Comparison of ENCODE assay signal across 1 cellular context in the genomic region with DNA sequence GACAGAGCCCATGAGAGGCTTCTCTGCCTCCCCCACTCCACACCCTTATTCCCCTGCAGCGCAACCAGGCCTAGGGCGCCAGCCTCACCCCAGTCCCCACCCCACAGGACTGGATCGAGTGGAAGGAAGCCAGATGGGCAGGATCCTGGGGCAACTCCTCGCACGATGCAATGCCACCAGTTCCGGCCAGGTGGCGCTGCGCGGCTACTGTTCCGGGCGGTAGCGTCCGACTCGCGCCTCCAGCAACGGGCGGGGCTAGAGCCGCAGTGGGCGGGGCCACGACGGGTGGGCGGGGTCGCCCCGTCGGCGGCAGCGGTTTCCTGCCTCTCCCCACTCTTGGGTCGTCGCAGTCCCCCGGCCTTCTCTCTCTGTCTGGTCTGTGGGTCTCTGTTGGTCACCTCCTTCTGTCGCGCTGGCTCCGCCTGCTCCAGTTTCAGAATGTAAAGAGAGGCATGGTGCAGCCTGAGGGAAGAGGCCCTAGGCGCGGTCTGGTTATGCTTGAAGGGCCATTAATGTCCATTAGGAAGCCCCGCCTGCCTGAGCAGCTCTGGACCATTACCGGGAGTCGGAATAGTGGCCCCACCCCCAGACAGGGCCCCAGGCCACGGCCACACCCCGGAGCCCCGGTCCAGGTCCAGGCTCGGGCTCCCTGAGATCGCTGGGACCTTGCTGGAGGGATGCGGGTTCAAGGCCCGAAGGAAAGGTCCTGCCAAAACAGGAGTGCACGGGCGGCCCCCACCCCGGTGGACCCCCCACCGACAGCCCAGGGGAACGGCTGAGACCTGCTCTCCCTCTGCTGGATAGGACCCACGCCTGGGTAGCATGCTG.
TF ChIP-seq lines count a peak whose summit lies in the region.

No MANE protein-coding gene starts in this region.

TF ChIP-seq in K562, 482 proteins besides CTCF, POLR2A, EP300 and RAD21 (continued from another document):
- no peak for TF ChIP-seq EHMT2 (IDR thresholded peaks at IDR 0.05)
- TF ChIP-seq HES1 (IDR thresholded peaks at IDR 0.05; ENCODE audit: low read depth): no peak
- no peak for TF ChIP-seq ZNF584 (CRISPR knock-in tag; IDR thresholded peaks at IDR 0.05; ENCODE audit: low read depth)
- TF ChIP-seq HIVEP1 (CRISPR knock-in tag; IDR thresholded peaks at IDR 0.05): no peak
- no peak for TF ChIP-seq ETS2 (tag; IDR thresholded peaks at IDR 0.05; ENCODE audit: borderline replicate concordance, poor library complexity, severe bottlenecking)
- TF ChIP-seq ARID2 (IDR thresholded peaks at IDR 0.05): no peak
- TF ChIP-seq, protein P1, sequence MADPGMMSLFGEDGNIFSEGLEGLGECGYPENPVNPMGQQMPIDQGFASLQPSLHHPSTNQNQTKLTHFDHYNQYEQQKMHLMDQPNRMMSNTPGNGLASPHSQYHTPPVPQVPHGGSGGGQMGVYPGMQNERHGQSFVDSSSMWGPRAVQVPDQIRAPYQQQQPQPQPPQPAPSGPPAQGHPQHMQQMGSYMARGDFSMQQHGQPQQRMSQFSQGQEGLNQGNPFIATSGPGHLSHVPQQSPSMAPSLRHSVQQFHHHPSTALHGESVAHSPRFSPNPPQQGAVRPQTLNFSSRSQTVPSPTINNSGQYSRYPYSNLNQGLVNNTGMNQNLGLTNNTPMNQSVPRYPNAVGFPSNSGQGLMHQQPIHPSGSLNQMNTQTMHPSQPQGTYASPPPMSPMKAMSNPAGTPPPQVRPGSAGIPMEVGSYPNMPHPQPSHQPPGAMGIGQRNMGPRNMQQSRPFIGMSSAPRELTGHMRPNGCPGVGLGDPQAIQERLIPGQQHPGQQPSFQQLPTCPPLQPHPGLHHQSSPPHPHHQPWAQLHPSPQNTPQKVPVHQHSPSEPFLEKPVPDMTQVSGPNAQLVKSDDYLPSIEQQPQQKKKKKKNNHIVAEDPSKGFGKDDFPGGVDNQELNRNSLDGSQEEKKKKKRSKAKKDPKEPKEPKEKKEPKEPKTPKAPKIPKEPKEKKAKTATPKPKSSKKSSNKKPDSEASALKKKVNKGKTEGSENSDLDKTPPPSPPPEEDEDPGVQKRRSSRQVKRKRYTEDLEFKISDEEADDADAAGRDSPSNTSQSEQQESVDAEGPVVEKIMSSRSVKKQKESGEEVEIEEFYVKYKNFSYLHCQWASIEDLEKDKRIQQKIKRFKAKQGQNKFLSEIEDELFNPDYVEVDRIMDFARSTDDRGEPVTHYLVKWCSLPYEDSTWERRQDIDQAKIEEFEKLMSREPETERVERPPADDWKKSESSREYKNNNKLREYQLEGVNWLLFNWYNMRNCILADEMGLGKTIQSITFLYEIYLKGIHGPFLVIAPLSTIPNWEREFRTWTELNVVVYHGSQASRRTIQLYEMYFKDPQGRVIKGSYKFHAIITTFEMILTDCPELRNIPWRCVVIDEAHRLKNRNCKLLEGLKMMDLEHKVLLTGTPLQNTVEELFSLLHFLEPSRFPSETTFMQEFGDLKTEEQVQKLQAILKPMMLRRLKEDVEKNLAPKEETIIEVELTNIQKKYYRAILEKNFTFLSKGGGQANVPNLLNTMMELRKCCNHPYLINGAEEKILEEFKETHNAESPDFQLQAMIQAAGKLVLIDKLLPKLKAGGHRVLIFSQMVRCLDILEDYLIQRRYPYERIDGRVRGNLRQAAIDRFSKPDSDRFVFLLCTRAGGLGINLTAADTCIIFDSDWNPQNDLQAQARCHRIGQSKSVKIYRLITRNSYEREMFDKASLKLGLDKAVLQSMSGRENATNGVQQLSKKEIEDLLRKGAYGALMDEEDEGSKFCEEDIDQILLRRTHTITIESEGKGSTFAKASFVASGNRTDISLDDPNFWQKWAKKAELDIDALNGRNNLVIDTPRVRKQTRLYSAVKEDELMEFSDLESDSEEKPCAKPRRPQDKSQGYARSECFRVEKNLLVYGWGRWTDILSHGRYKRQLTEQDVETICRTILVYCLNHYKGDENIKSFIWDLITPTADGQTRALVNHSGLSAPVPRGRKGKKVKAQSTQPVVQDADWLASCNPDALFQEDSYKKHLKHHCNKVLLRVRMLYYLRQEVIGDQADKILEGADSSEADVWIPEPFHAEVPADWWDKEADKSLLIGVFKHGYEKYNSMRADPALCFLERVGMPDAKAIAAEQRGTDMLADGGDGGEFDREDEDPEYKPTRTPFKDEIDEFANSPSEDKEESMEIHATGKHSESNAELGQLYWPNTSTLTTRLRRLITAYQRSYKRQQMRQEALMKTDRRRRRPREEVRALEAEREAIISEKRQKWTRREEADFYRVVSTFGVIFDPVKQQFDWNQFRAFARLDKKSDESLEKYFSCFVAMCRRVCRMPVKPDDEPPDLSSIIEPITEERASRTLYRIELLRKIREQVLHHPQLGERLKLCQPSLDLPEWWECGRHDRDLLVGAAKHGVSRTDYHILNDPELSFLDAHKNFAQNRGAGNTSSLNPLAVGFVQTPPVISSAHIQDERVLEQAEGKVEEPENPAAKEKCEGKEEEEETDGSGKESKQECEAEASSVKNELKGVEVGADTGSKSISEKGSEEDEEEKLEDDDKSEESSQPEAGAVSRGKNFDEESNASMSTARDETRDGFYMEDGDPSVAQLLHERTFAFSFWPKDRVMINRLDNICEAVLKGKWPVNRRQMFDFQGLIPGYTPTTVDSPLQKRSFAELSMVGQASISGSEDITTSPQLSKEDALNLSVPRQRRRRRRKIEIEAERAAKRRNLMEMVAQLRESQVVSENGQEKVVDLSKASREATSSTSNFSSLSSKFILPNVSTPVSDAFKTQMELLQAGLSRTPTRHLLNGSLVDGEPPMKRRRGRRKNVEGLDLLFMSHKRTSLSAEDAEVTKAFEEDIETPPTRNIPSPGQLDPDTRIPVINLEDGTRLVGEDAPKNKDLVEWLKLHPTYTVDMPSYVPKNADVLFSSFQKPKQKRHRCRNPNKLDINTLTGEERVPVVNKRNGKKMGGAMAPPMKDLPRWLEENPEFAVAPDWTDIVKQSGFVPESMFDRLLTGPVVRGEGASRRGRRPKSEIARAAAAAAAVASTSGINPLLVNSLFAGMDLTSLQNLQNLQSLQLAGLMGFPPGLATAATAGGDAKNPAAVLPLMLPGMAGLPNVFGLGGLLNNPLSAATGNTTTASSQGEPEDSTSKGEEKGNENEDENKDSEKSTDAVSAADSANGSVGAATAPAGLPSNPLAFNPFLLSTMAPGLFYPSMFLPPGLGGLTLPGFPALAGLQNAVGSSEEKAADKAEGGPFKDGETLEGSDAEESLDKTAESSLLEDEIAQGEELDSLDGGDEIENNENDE (IDR thresholded peaks at IDR 0.05; ENCODE audit: low read depth, low read length): no peak
- TF ChIP-seq TBP (optimal IDR thresholded peaks at IDR 0.05; ENCODE audit: low read depth, low read length): peak; percentile 37
- no peak for TF ChIP-seq ELK1 (CRISPR knock-in tag; IDR thresholded peaks at IDR 0.05)
- no peak for TF ChIP-seq TEAD2 (tag; IDR thresholded peaks at IDR 0.05)
- peak in 1 of 2 experiments; percentile 37; a peak in 1 of 4 replicates for TF ChIP-seq RCOR1 (IDR thresholded peaks at IDR 0.05; ENCODE audit: borderline replicate concordance in 1 of 2, low read depth in 2 of 2, low read length in 2 of 2)
- no peak for TF ChIP-seq U2AF2 (optimal IDR thresholded peaks at IDR 0.05; ENCODE audit: low read depth, low read length)
TF ChIP-seq in K562: peak in this region for 82.
